In genomic region chr7:151717415-151717814, GRCh38 we compare ENCODE assay signal across 17 cellular contexts.
DNase-seq lines count a peak whose midpoint lies in the region; ATAC-seq and TF ChIP-seq lines count a peak whose summit lies in the region.
"Had no signal": no experiment of that assay in that cellular context is flagged by ENCODE, and none has a peak within 500 bp of the region (broad histone marks: within the 10 kb centered on the region; RNA-seq: fewer than 3 reads in every experiment).

No MANE protein-coding gene starts in this region.

- no peak overlapping the region for H3K4me2 ChIP-seq in mammary epithelial cell (ENCODE audit: insufficient read depth, low read depth, low read length)
- H3K4me2 ChIP-seq: SK-N-SH had no signal

- no peak overlapping the region for H3K4me3 ChIP-seq in mammary epithelial cell (replicated peaks in 1 of 3; ENCODE audit: insufficient read depth in 1 of 3, low read depth in 2 of 3, low read length in 3 of 3)
- H3K4me3 ChIP-seq: psoas muscle, tibial artery had no signal

- no peaks in the 10 kb centered on the region for H3K36me3 Mint-ChIP-seq in MCF 10A (ENCODE audit: insufficient read depth, unreplicated experiment)
- H3K36me3 Mint-ChIP-seq: activated CD4-positive, alpha-beta memory T cell treated with anti-CD3 and anti-CD28 coated beads for 36 hours had no signal

- no peak overlapping the region for H3K9ac ChIP-seq in mammary epithelial cell (ENCODE audit: insufficient read depth, low read length)
- H3K9ac ChIP-seq: SK-N-SH had no signal

- H3K4me1 ChIP-seq in mammary epithelial cell (ENCODE audit: insufficient read depth, low read length) = peaks cover under 1% of the 10 kb centered on the region

- no peaks in the 10 kb centered on the region for H3K36me3 ChIP-seq in mammary epithelial cell (ENCODE audit: insufficient read depth, low read length)
- H3K36me3 ChIP-seq: brain microvascular endothelial cell, tibial artery had no signal

- in situ Hi-C loops in mammary epithelial cell (cut with MboI; ENCODE audit: low sequenced_read_pairs in 2 of 2) = no loop called here

- intact Hi-C loops in MCF 10A (cut with micrococcal nuclease) = no loop called here
- intact Hi-C loops in mammary epithelial cell (cut with micrococcal nuclease) = no loop called here
- intact Hi-C loops in left cardiac atrium (cut with DNase I) = no loop called here

- peak; percentile 35 to 78 for ATAC-seq in left cardiac atrium
- no peak for ATAC-seq in GM21528 (IDR thresholded peaks at IDR 0.05; ENCODE audit: low FRiP score, unreplicated experiment)
- no peak for ATAC-seq in GM21515 (IDR thresholded peaks at IDR 0.05; ENCODE audit: unreplicated experiment)
- ATAC-seq: stimulated activated naive B cell treated with anti-CD40 and anti-IgM and Interleukin-4, amounts not matched to agents 10 μg/mL and 1 μg/mL and 100 μg/mL, for 72 hours had no signal

- dilution Hi-C loops in mammary epithelial cell (cut with HindIII; ENCODE audit: low sequenced_read_pairs) = loop anchor here (5.0 kb wide), 1 partner anchor 95 kb away; no protein-coding TSS in a partner anchor

- H3K4me1 Mint-ChIP-seq in MCF 10A (ENCODE audit: insufficient read depth, unreplicated experiment) = peaks cover 15% of the 10 kb centered on the region

- no peak overlapping the region for H3K27ac Mint-ChIP-seq in MCF 10A (ENCODE audit: low read depth, unreplicated experiment)
- H3K27ac Mint-ChIP-seq: activated CD4-positive, alpha-beta memory T cell treated with anti-CD3 and anti-CD28 coated beads for 36 hours had no signal

- WGBS in mammary epithelial cell (ENCODE audit: low coverage, missing lambda C conversion rate) = 24% methylated on average over 5 of the region's 5 CpGs

- POLR2A ChIA-PET in MCF 10A (lab: Yijun Ruan, JAX) = interaction anchor here (0.7 to 1.7 kb wide), 3 partner anchors 10 to 28 kb away, joined by 3 to 4 read pairs (median 4); no protein-coding TSS in a partner anchor

- no peak overlapping the region for H3K27ac ChIP-seq in mammary epithelial cell (ENCODE audit: insufficient read depth, low read depth, low read length)
- H3K27ac ChIP-seq: brain microvascular endothelial cell, psoas muscle, tibial artery had no signal

- CTCF ChIA-PET in MCF 10A (lab: Yijun Ruan, JAX) = interaction anchor here (0.7 to 0.8 kb wide), 2 partner anchors 14 to 65 kb away, joined by 3 to 4 read pairs; no protein-coding TSS in a partner anchor
- CTCF ChIA-PET in mammary epithelial cell (lab: Charles Lee; ENCODE audit: low non-redundant PET) = no interaction called here

- H3K27me3 Mint-ChIP-seq in MCF 10A (ENCODE audit: insufficient read depth, unreplicated experiment) = no peaks in the 10 kb centered on the region
- H3K27me3 Mint-ChIP-seq: activated CD4-positive, alpha-beta memory T cell treated with anti-CD3 and anti-CD28 coated beads for 36 hours; stimulated activated naive B cell treated with anti-CD40 and anti-IgM and Interleukin-4, amounts not matched to agents 10 μg/mL and 1 μg/mL and 100 μg/mL, for 72 hours had no signal

- H3K9me3 ChIP-seq in mammary epithelial cell (replicated peaks; ENCODE audit: insufficient read depth, low read length) = no peaks in the 10 kb centered on the region
- H3K9me3 ChIP-seq: psoas muscle, SK-N-SH, tibial artery had no signal

- DNase-seq in MCF 10A (ENCODE audit: unreplicated experiment) (peak; percentile 40), mammary epithelial cell (no peak), left cardiac atrium (no peak), midbrain (lab: John Stamatoyannopoulos, UW) (peak; percentile 36), NCI-H510A (lab: John Stamatoyannopoulos, UW) (no peak), globus pallidus (ENCODE audit: low spot score) (no peak)
- DNase-seq: activated CD4-positive, alpha-beta memory T cell treated with anti-CD3 and anti-CD28 coated beads for 36 hours; activated effector memory CD4-positive, alpha-beta T cell treated with anti-CD3 and anti-CD28 coated beads, Interleukin-2, amount 50 U/mL, for 16 hours; brain microvascular endothelial cell; psoas muscle; SK-N-SH; stimulated activated CD4-positive, alpha-beta T cell treated with anti-CD3 and anti-CD28 coated beads, Interleukin-2, amount 100 ng/mL, for 48 hours; stimulated activated naive B cell treated with anti-CD40 and anti-IgM and Interleukin-4, amounts not matched to agents 10 μg/mL and 1 μg/mL and 100 μg/mL, for 72 hours; tibial artery had no signal

- H3K27me3 ChIP-seq in mammary epithelial cell (ENCODE audit: insufficient read depth, low read length) = no peaks in the 10 kb centered on the region
- H3K27me3 ChIP-seq: brain microvascular endothelial cell, tibial artery had no signal

- BruUV-seq in MCF 10A (replicated peaks; lab: Mats Ljungman, UMichigan) (no TSS peak), mammary epithelial cell (replicated peaks; lab: Mats Ljungman, UMichigan) (no TSS peak)

- no peaks in the 10 kb centered on the region for H3K79me2 ChIP-seq in mammary epithelial cell (ENCODE audit: insufficient read depth, low read length)

- H2AFZ ChIP-seq in mammary epithelial cell (ENCODE audit: low read depth, low read length) = no peak overlapping the region

- no peaks in the 10 kb centered on the region for H4K20me1 ChIP-seq in mammary epithelial cell (ENCODE audit: insufficient read depth, low read length)

- TF ChIP-seq CTCF in MCF 10A (IDR thresholded peaks at IDR 0.05; ENCODE audit: unreplicated experiment) (no peak), mammary epithelial cell (conservative IDR thresholded peaks at IDR 0.05 in 1 of 2, IDR thresholded peaks at IDR 0.05 in 1 of 2; ENCODE audit: extremely low read depth in 1 of 2, insufficient read depth in 1 of 2, low read depth in 1 of 2, low read length in 2 of 2) (no peak)

- H3K9me3 Mint-ChIP-seq in MCF 10A (ENCODE audit: unreplicated experiment) = no peaks in the 10 kb centered on the region
- H3K9me3 Mint-ChIP-seq: activated CD4-positive, alpha-beta memory T cell treated with anti-CD3 and anti-CD28 coated beads for 36 hours; neural crest cell had no signal

- no peak overlapping the region for H3K4me3 Mint-ChIP-seq in MCF 10A (ENCODE audit: unreplicated experiment)
- H3K4me3 Mint-ChIP-seq: activated CD4-positive, alpha-beta memory T cell treated with anti-CD3 and anti-CD28 coated beads for 36 hours; neural crest cell; stimulated activated naive B cell treated with anti-CD40 and anti-IgM and Interleukin-4, amounts not matched to agents 10 μg/mL and 1 μg/mL and 100 μg/mL, for 72 hours had no signal

Comparison
In these comparisons a context has a peak if more than half of its experiments do, and no peak if none do; other contexts are left out.
1. DNase-seq: peak in MCF 10A (single experiment) and midbrain (single experiment); none in mammary epithelial cell (single experiment), left cardiac atrium (single experiment), NCI-H510A (single experiment) and globus pallidus (single experiment).
2. ATAC-seq: peak in left cardiac atrium (2 of 2); none in GM21528 (single experiment) and GM21515 (single experiment).